ENCODE assay signal across 9 cellular contexts in the genomic region with DNA sequence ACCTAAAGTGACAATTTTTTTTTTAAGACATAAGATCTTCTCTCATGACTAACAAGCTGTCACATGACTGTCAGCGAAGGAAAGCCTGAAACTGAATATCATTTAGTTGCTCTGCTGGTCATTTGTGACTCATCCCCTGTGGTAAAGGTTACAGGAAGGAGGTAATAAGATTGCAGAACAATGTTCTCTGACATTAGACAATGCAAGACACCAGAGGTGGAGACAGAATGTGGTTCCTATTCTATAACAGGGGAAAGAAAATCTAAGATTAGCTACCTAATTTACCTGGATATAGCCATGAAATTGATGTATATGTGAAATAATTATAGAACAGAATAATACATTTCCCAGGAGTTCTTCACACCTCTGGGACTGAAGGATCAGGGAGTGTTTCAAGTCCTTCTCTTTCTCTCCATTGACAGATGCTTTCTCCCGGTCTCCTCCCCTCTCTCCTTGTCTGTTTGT. TPM values are rescaled to one million over a fixed set of nuclear protein-coding genes. Genes with fewer than 3 reads are reported as not detected.
DNase-seq lines count a peak whose midpoint lies in the region; ATAC-seq and TF ChIP-seq lines count a peak whose summit lies in the region.
"Had no signal": no experiment of that assay in that cellular context is flagged by ENCODE, and none has a peak within 500 bp of the region (broad histone marks: within the 10 kb centered on the region; RNA-seq: fewer than 3 reads in every experiment).

No MANE protein-coding gene starts in this region.

- no peaks in the 10 kb centered on the region for H3K36me3 Mint-ChIP-seq in T-helper 2 cell treated with Interferon-gamma antibody and Interleukin-4, amounts not matched to agents 5 μg/mL and 100 μg/mL, for 36 hours (ENCODE audit: low read depth)
- no peaks in the 10 kb centered on the region for H3K36me3 Mint-ChIP-seq in activated T-cell treated with anti-CD3 and anti-CD28 coated beads, Interleukin-2, amount 50 U/mL, for 24 hours (ENCODE audit: low read depth)

- no peak overlapping the region for H3K4me3 ChIP-seq in BJ (ENCODE audit: low read depth, low read length)
- H3K4me3 ChIP-seq: tibial nerve had no signal

- peaks cover 8% of the 10 kb centered on the region for H3K4me1 Mint-ChIP-seq in T-helper 2 cell treated with Interferon-gamma antibody and Interleukin-4, amounts not matched to agents 5 μg/mL and 100 μg/mL, for 36 hours (ENCODE audit: low read depth)
- peaks cover 9% of the 10 kb centered on the region for H3K4me1 Mint-ChIP-seq in activated T-cell treated with anti-CD3 and anti-CD28 coated beads, Interleukin-2, amount 50 U/mL, for 24 hours (ENCODE audit: low read depth)

- no peak overlapping the region for H3K27ac Mint-ChIP-seq in T-helper 2 cell treated with Interferon-gamma antibody and Interleukin-4, amounts not matched to agents 5 μg/mL and 100 μg/mL, for 36 hours
- H3K27ac Mint-ChIP-seq in activated T-cell treated with anti-CD3 and anti-CD28 coated beads, Interleukin-2, amount 50 U/mL, for 24 hours, result no peak overlapping the region

- CTCF ChIA-PET in BJ (lab: Yijun Ruan, JAX), result interaction anchor here (0.6 kb wide), 1 partner anchor 185 kb away, joined by 3 read pairs; no protein-coding TSS in a partner anchor

- peak; percentile 55 for DNase-seq in BJ (ENCODE audit: low read depth)
- DNase-seq in T-helper 2 cell treated with Interferon-gamma antibody and Interleukin-4, amounts not matched to agents 5 μg/mL and 100 μg/mL, for 36 hours (ENCODE audit: low spot score), result peak; percentile 36
- peak; percentile 93 for DNase-seq in kidney tubule cell (ENCODE audit: low spot score)
- no peak for DNase-seq in activated T-cell treated with anti-CD3 and anti-CD28 coated beads, Interleukin-2, amount 50 U/mL, for 24 hours
- DNase-seq in NCI-H774 (lab: John Stamatoyannopoulos, UW), result no peak
- DNase-seq in stimulated activated CD4-positive, alpha-beta T cell treated with anti-CD3 and anti-CD28 coated beads, Interleukin-4, amount 100 ng/mL, for 24 hours, result no peak

- no peaks in the 10 kb centered on the region for H3K27me3 ChIP-seq in BJ (ENCODE audit: control insufficient read depth, insufficient read depth, low read length)
- H3K27me3 ChIP-seq: tibial nerve had no signal

- H3K4me3 Mint-ChIP-seq in T-helper 2 cell treated with Interferon-gamma antibody and Interleukin-4, amounts not matched to agents 5 μg/mL and 100 μg/mL, for 36 hours, result no peak overlapping the region
- no peak overlapping the region for H3K4me3 Mint-ChIP-seq in activated T-cell treated with anti-CD3 and anti-CD28 coated beads, Interleukin-2, amount 50 U/mL, for 24 hours

- H3K27me3 Mint-ChIP-seq in T-helper 2 cell treated with Interferon-gamma antibody and Interleukin-4, amounts not matched to agents 5 μg/mL and 100 μg/mL, for 36 hours (ENCODE audit: low read depth), result peaks cover 11% of the 10 kb centered on the region
- peaks cover 3% of the 10 kb centered on the region for H3K27me3 Mint-ChIP-seq in activated T-cell treated with anti-CD3 and anti-CD28 coated beads, Interleukin-2, amount 50 U/mL, for 24 hours

- no peaks in the 10 kb centered on the region for H3K9me3 Mint-ChIP-seq in T-helper 2 cell treated with Interferon-gamma antibody and Interleukin-4, amounts not matched to agents 5 μg/mL and 100 μg/mL, for 36 hours
- H3K9me3 Mint-ChIP-seq in activated T-cell treated with anti-CD3 and anti-CD28 coated beads, Interleukin-2, amount 50 U/mL, for 24 hours, result no peaks in the 10 kb centered on the region

- POLR2A ChIA-PET in BJ (lab: Charles Lee), result no interaction called here

- TF ChIP-seq CTCF in BJ (IDR thresholded peaks at IDR 0.05; ENCODE audit: insufficient read depth, low read depth, low read length), result no peak

- H3K36me3 ChIP-seq in BJ (ENCODE audit: control insufficient read depth, insufficient read depth, low read length), result no peaks in the 10 kb centered on the region
- H3K36me3 ChIP-seq: tibial nerve had no signal

- peak; percentile 100 for ATAC-seq in GM19351 (IDR thresholded peaks at IDR 0.05; ENCODE audit: unreplicated experiment)
- ATAC-seq in HG03378 (IDR thresholded peaks at IDR 0.05; ENCODE audit: unreplicated experiment), result peak; percentile 99

RNA-seq across cellular contexts. Expression of a gene that starts 47.7 kb away (rescaled TPM):
- 0.05 TPM in 1 of 2 replicates, not detected in the other for polyA plus RNA-seq in BJ (2011; rRNA removed)
- 0.09 TPM in 1 of 2 replicates, not detected in the other for polyA minus RNA-seq in BJ (2011; rRNA and poly(A)+ RNA removed)

Comparison
In these comparisons a context has a peak if more than half of its experiments do, and no peak if none do; other contexts are left out.
1. DNase-seq: peak in BJ (single experiment), T-helper 2 cell treated with Interferon-gamma antibody and Interleukin-4, amounts not matched to agents 5 μg/mL and 100 μg/mL, for 36 hours (single experiment) and kidney tubule cell (single experiment); none in activated T-cell treated with anti-CD3 and anti-CD28 coated beads, Interleukin-2, amount 50 U/mL, for 24 hours (single experiment), NCI-H774 (single experiment) and stimulated activated CD4-positive, alpha-beta T cell treated with anti-CD3 and anti-CD28 coated beads, Interleukin-4, amount 100 ng/mL, for 24 hours (single experiment).